ENCODE assay signal across 1 cellular context in the genomic region with DNA sequence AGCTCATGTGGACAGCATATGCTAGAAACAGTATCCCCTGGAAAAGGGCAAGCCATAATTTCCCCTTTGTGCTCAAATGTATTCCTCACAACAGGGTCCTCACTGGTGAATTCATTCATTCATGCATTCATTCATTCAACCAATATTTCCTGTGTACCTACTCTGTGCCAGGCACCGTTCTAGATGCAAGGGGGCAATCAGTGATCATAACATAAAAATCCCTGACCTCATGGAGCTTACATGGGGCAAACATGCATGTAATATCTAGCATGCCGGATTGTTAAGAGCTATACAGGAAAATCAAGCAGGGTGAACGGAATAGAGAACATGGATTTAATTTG.
TF ChIP-seq lines count a peak whose summit lies in the region.

No MANE protein-coding gene starts in this region.

TF ChIP-seq in WTC11, 78 proteins besides CTCF, POLR2A, EP300 and RAD21 (continued from another document):
- TF ChIP-seq, protein P1, sequence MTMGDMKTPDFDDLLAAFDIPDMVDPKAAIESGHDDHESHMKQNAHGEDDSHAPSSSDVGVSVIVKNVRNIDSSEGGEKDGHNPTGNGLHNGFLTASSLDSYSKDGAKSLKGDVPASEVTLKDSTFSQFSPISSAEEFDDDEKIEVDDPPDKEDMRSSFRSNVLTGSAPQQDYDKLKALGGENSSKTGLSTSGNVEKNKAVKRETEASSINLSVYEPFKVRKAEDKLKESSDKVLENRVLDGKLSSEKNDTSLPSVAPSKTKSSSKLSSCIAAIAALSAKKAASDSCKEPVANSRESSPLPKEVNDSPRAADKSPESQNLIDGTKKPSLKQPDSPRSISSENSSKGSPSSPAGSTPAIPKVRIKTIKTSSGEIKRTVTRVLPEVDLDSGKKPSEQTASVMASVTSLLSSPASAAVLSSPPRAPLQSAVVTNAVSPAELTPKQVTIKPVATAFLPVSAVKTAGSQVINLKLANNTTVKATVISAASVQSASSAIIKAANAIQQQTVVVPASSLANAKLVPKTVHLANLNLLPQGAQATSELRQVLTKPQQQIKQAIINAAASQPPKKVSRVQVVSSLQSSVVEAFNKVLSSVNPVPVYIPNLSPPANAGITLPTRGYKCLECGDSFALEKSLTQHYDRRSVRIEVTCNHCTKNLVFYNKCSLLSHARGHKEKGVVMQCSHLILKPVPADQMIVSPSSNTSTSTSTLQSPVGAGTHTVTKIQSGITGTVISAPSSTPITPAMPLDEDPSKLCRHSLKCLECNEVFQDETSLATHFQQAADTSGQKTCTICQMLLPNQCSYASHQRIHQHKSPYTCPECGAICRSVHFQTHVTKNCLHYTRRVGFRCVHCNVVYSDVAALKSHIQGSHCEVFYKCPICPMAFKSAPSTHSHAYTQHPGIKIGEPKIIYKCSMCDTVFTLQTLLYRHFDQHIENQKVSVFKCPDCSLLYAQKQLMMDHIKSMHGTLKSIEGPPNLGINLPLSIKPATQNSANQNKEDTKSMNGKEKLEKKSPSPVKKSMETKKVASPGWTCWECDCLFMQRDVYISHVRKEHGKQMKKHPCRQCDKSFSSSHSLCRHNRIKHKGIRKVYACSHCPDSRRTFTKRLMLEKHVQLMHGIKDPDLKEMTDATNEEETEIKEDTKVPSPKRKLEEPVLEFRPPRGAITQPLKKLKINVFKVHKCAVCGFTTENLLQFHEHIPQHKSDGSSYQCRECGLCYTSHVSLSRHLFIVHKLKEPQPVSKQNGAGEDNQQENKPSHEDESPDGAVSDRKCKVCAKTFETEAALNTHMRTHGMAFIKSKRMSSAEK (CRISPR knock-in tag; IDR thresholded peaks at IDR 0.05; ENCODE audit: borderline replicate concordance) = no peak
- TF ChIP-seq, protein P2, sequence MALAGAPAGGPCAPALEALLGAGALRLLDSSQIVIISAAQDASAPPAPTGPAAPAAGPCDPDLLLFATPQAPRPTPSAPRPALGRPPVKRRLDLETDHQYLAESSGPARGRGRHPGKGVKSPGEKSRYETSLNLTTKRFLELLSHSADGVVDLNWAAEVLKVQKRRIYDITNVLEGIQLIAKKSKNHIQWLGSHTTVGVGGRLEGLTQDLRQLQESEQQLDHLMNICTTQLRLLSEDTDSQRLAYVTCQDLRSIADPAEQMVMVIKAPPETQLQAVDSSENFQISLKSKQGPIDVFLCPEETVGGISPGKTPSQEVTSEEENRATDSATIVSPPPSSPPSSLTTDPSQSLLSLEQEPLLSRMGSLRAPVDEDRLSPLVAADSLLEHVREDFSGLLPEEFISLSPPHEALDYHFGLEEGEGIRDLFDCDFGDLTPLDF (CRISPR knock-in tag; IDR thresholded peaks at IDR 0.05) = no peak
- no peak for TF ChIP-seq SMAD3 (CRISPR knock-in tag; IDR thresholded peaks at IDR 0.05; ENCODE audit: borderline replicate concordance)
- TF ChIP-seq OVOL2 (CRISPR knock-in tag; IDR thresholded peaks at IDR 0.05; ENCODE audit: borderline replicate concordance) = no peak
- TF ChIP-seq, protein P3, sequence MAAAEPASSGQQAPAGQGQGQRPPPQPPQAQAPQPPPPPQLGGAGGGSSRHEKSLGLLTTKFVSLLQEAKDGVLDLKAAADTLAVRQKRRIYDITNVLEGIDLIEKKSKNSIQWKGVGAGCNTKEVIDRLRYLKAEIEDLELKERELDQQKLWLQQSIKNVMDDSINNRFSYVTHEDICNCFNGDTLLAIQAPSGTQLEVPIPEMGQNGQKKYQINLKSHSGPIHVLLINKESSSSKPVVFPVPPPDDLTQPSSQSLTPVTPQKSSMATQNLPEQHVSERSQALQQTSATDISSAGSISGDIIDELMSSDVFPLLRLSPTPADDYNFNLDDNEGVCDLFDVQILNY (CRISPR knock-in tag; IDR thresholded peaks at IDR 0.05) = no peak
- TF ChIP-seq JUN (CRISPR knock-in tag; IDR thresholded peaks at IDR 0.05) = no peak
- no peak for TF ChIP-seq FOXK1 (CRISPR knock-in tag; IDR thresholded peaks at IDR 0.05)
- TF ChIP-seq NFYB (CRISPR knock-in tag; conservative IDR thresholded peaks at IDR 0.05; ENCODE audit: low read depth) = no peak
